Comparison of ENCODE assay signal across 33 cellular contexts in the genomic region with DNA sequence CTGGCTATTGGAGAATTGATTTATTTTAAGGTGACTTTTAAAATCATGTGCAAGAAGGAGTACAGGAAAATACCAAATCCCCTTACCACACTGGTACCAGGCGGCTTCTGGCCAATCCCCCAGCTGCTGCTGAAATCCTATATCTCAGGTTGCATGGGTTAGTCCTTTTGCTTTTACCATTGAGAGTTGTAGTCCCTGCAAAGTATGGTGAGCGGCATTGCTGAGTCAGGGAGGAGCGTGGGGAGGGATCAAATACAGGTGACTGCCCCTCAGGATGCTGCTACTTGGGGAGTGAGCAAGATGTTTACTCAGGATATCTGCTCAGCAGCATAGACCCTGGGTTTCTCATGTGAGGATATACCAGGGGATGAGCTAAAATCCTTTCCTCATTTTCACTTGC.
"Had no signal": no experiment of that assay in that cellular context is flagged by ENCODE, and none has a peak within 500 bp of the region (broad histone marks: within the 10 kb centered on the region; RNA-seq: fewer than 3 reads in every experiment).

No MANE protein-coding gene starts in this region.

- H3K4me3 Mint-ChIP-seq: activated CD4-positive, alpha-beta T cell treated with anti-CD3 and anti-CD28 coated beads for 36 hours; activated CD4-positive, alpha-beta T cell treated with anti-CD3 and anti-CD28 coated beads, Interleukin-2, amount 10 ng/mL, durations not matched to agents 7 days and 5 days; activated naive CD4-positive, alpha-beta T cell treated with anti-CD3 and anti-CD28 coated beads for 36 hours; activated T-cell treated with anti-CD3 and anti-CD28 coated beads, Interleukin-2, amount 50 U/mL, for 4 hours; activated T-helper 1 cell treated with anti-CD3 and anti-CD28 coated beads, Interleukin-12 subunit alpha, Interleukin-12 subunit beta, Interleukin-2, Interleukin-4 antibody, amounts not matched to agents 30 ng/mL and 10 ng/mL and 1 ng/mL, durations not matched to agents 14 hours and 24 hours and 36 hours; T-helper 1 cell treated with Interleukin-12 subunit alpha and Interleukin-12 subunit beta and Interleukin-4 antibody, amounts not matched to agents 30 μg/mL and 1 μg/mL, for 36 hours; T-helper 2 cell treated with Interferon-gamma antibody and Interleukin-4, amounts not matched to agents 5 μg/mL and 100 μg/mL, for 36 hours had no signal

- H3K9me3 ChIP-seq: adrenal gland, body of pancreas, Peyer's patch, SJSA1 had no signal

- ATAC-seq: activated CD4-positive, alpha-beta T cell treated with anti-CD3 and anti-CD28 coated beads for 36 hours; activated CD4-positive, CD25-positive, alpha-beta regulatory T cell treated with anti-CD3 and anti-CD28 coated beads, Interleukin-2, amount 50 U/mL, for 24 hours; activated naive CD4-positive, alpha-beta T cell treated with anti-CD3 and anti-CD28 coated beads, Interleukin-2, amount 50 U/mL, for 72 hours; activated T-cell treated with anti-CD3 and anti-CD28 coated beads, Interleukin-2, amount 50 U/mL, for 4 hours; body of pancreas; PC-3 had no signal

- DNase-seq: activated CD4-positive, alpha-beta T cell treated with anti-CD3 and anti-CD28 coated beads for 36 hours; activated CD4-positive, alpha-beta T cell treated with anti-CD3 and anti-CD28 coated beads, Interleukin-2, amount 10 ng/mL, durations not matched to agents 7 days and 5 days; activated CD4-positive, alpha-beta T cell treated with anti-CD3 and anti-CD28 coated beads, Interleukin-2, amount 50 U/mL, for 48 hours; activated CD8-positive, alpha-beta memory T cell treated with anti-CD3 and anti-CD28 coated beads, Interleukin-2, amount 50 U/mL, for 4 hours; activated gamma-delta T cell treated with Interleukin-2 at 50 U/mL for 16 hours; activated naive CD4-positive, alpha-beta T cell treated with anti-CD3 and anti-CD28 coated beads for 36 hours; activated T-cell treated with anti-CD3 and anti-CD28 coated beads for 4 hours; activated T-cell treated with anti-CD3 and anti-CD28 coated beads, Interleukin-2, amount 50 U/mL, for 4 hours; adrenal gland; body of pancreas; Karpas-422; KBM-7; NCI-H1105; NCI-H1417 treated with DMSO at 0.1 percent for 48 hours; NCI-H1694; NCI-H1930; NCI-H2081 treated with DMSO at 0.1 percent for 48 hours; NCI-H510A; NCI-H526 treated with DMSO at 0.1 percent for 48 hours; NCI-H774; NK-92 treated with Interleukin-12 subunit alpha and Interleukin-12 subunit beta, amount 100 ng/mL, for 24 hours; PC-3; Peyer's patch; RPMI8226; SHP77 treated with DMSO at 0.1 percent for 48 hours; SK-N-SH had no signal

- H3K4me2 ChIP-seq: SK-N-SH had no signal

- H3K4me3 ChIP-seq: adrenal gland, body of pancreas, breast epithelium, Peyer's patch, SJSA1 had no signal

- H3K9me2 ChIP-seq: SK-N-SH had no signal

- H3K27me3 Mint-ChIP-seq: activated CD4-positive, alpha-beta T cell treated with anti-CD3 and anti-CD28 coated beads for 36 hours; activated CD4-positive, alpha-beta T cell treated with anti-CD3 and anti-CD28 coated beads, Interleukin-2, amount 10 ng/mL, durations not matched to agents 7 days and 5 days had no signal

- H3K4me1 Mint-ChIP-seq: activated CD4-positive, alpha-beta T cell treated with anti-CD3 and anti-CD28 coated beads for 36 hours; activated CD4-positive, alpha-beta T cell treated with anti-CD3 and anti-CD28 coated beads, Interleukin-2, amount 10 ng/mL, durations not matched to agents 7 days and 5 days had no signal

- H3K4me1 ChIP-seq: adrenal gland, body of pancreas, breast epithelium, Peyer's patch had no signal

- H3K9ac ChIP-seq: SK-N-SH had no signal

- H3K36me3 ChIP-seq: adrenal gland, breast epithelium, Peyer's patch, SJSA1 had no signal

- H3K27ac ChIP-seq: adrenal gland, body of pancreas, breast epithelium, Peyer's patch, SJSA1 had no signal

- H3K27ac Mint-ChIP-seq: activated CD4-positive, alpha-beta T cell treated with anti-CD3 and anti-CD28 coated beads for 36 hours; activated CD4-positive, alpha-beta T cell treated with anti-CD3 and anti-CD28 coated beads, Interleukin-2, amount 10 ng/mL, durations not matched to agents 7 days and 5 days; activated naive CD4-positive, alpha-beta T cell treated with anti-CD3 and anti-CD28 coated beads for 36 hours; activated naive CD4-positive, alpha-beta T cell treated with anti-CD3 and anti-CD28 coated beads, Interleukin-2, amount 50 U/mL, for 72 hours; activated T-helper 1 cell treated with anti-CD3 and anti-CD28 coated beads, Interleukin-12 subunit alpha, Interleukin-12 subunit beta, Interleukin-2, Interleukin-4 antibody, amounts not matched to agents 30 ng/mL and 10 ng/mL and 1 ng/mL, durations not matched to agents 14 hours and 24 hours and 36 hours; T-helper 1 cell treated with Interleukin-12 subunit alpha and Interleukin-12 subunit beta and Interleukin-4 antibody, amounts not matched to agents 30 μg/mL and 1 μg/mL, for 36 hours; T-helper 2 cell treated with Interferon-gamma antibody and Interleukin-4, amounts not matched to agents 5 μg/mL and 100 μg/mL, for 36 hours had no signal

- H3K27me3 ChIP-seq: adrenal gland, body of pancreas, breast epithelium, Peyer's patch, SJSA1 had no signal
